In genomic region chr5:65100846-65101678, GRCh38 we compare ENCODE assay signal across 9 cellular contexts.
A peak's percentile ranks its signal among the peaks of the same experiment; 100 is the strongest.
DNase-seq lines count a peak whose midpoint lies in the region; ATAC-seq, FAIRE-seq and TF ChIP-seq lines count a peak whose summit lies in the region.
"Had no signal": no experiment of that assay in that cellular context is flagged by ENCODE, and none has a peak within 500 bp of the region (broad histone marks: within the 10 kb centered on the region; RNA-seq: fewer than 3 reads in every experiment).

No MANE protein-coding gene starts in this region.

- H3K23ac ChIP-seq in H1 (ENCODE audit: insufficient read length): no peak overlapping the region

- peak overlapping the region; percentile 43; the same call in 1 of the 2 replicates for H3K18ac ChIP-seq in H1 (ENCODE audit: extremely low read depth, low read length)

- no peak overlapping the region for H3K27ac ChIP-seq in H1 (ENCODE audit: low read depth, low read length)
- H3K27ac ChIP-seq: suprapubic skin had no signal

- H3K4me2 ChIP-seq in H1 (ENCODE audit: insufficient read depth in 1 of 2, low read depth in 2 of 2, low read length in 2 of 2): no peak overlapping the region

- H2BK12ac ChIP-seq in H1 (ENCODE audit: low read depth, low read length): no peak overlapping the region

- no peak overlapping the region for H3K4me3 ChIP-seq in H1 (ENCODE audit: extremely low read depth in 1 of 4, insufficient read depth in 2 of 4, low read depth in 3 of 4, low read length in 4 of 4)
- H3K4me3 ChIP-seq: suprapubic skin had no signal

- no peak overlapping the region for H3K4ac ChIP-seq in H1 (replicated peaks; ENCODE audit: insufficient read length, low read depth, low read length)

- no peak overlapping the region for H3K9ac ChIP-seq in H1 (replicated peaks in 1 of 4; ENCODE audit: extremely low read depth in 1 of 4, low read depth in 3 of 4, low read length in 3 of 4)

- H3K27me3 Mint-ChIP-seq in mesothelial cell of epicardium (ENCODE audit: low read depth): no peaks in the 10 kb centered on the region

- H3K79me2 ChIP-seq in H1 (ENCODE audit: control insufficient read depth in 1 of 2, insufficient read depth in 2 of 2, low read length in 2 of 2): no peaks in the 10 kb centered on the region

- no peak overlapping the region for H4K5ac ChIP-seq in H1 (ENCODE audit: insufficient read length, low read depth, low read length)

- peak overlapping the region; percentile 83 for H4K91ac ChIP-seq in H1 (replicated peaks; ENCODE audit: insufficient read length, low read length)

- H3K9me3 Mint-ChIP-seq in mesothelial cell of epicardium: no peaks in the 10 kb centered on the region

- H3K27me3 ChIP-seq in H1 (replicated peaks in 1 of 4; ENCODE audit: control insufficient read depth in 3 of 4, extremely low read depth in 1 of 4, insufficient read depth in 3 of 4, low read length in 3 of 4): no peaks in the 10 kb centered on the region
- H3K27me3 ChIP-seq: suprapubic skin had no signal

- H2AFZ ChIP-seq in H1 (ENCODE audit: low read length): peak overlapping the region; percentile 76; the same call in 1 of the 2 replicates

- peak; percentile 86 to 90 for TF ChIP-seq RAD21 in H1 (IDR thresholded peaks at IDR 0.05 in 1 of 2, conservative IDR thresholded peaks at IDR 0.05 in 1 of 2; ENCODE audit: low read depth in 2 of 2, low read length in 2 of 2)

- ATAC-seq in SK-N-SH treated with all-trans-retinoic acid at 6 μM for 48 hours: peak; percentile 92
- no peak for ATAC-seq in GM21381 (IDR thresholded peaks at IDR 0.05; ENCODE audit: unreplicated experiment)
- ATAC-seq in GM19455 (IDR thresholded peaks at IDR 0.05; ENCODE audit: unreplicated experiment): no peak

- H2BK20ac ChIP-seq in H1 (ENCODE audit: low read length): no peak overlapping the region; the same call in 1 of the 2 replicates

- H3K36me3 ChIP-seq in H1 (ENCODE audit: control insufficient read depth in 2 of 4, insufficient read depth in 4 of 4, low read length in 3 of 4): no peaks in the 10 kb centered on the region
- H3K36me3 ChIP-seq: suprapubic skin had no signal

- POLR2A ChIA-PET in H1 (lab: Charles Lee; ENCODE audit: partially characterized antibody): interaction anchor here (0.6 kb wide), 1 partner anchor 343 kb away, joined by 3 read pairs; no protein-coding TSS in a partner anchor

- peak; percentile 35 for DNase-seq in SIG-M5 treated with dmso at 0.1 percent for 504 hours (lab: John Stamatoyannopoulos, UW; ENCODE audit: unreplicated experiment)
- DNase-seq in SIG-M5 (lab: John Stamatoyannopoulos, UW): no peak
- peak; percentile 85 for DNase-seq in LHCN-M2 (ENCODE audit: low read depth)
- peak; percentile 29 to 78 for DNase-seq in H1 (ENCODE audit: low read depth in 1 of 2, low spot score in 2 of 2)
- no peak for DNase-seq in mesothelial cell of epicardium (ENCODE audit: low spot score in 2 of 2, unreplicated experiment in 2 of 2)

- H3K9me3 ChIP-seq in H1 (ENCODE audit: insufficient read depth in 2 of 2, low read depth in 1 of 2, low read length in 1 of 2): no peaks in the 10 kb centered on the region
- H3K9me3 ChIP-seq: suprapubic skin had no signal

- no peak overlapping the region for H2BK15ac ChIP-seq in H1 (ENCODE audit: low read length)

- H2BK120ac ChIP-seq in H1 (replicated peaks; ENCODE audit: low read depth, low read length): no peak overlapping the region

- peaks cover 22% of the 10 kb centered on the region for H3K4me1 Mint-ChIP-seq in mesothelial cell of epicardium

- no peaks in the 10 kb centered on the region for H3K36me3 Mint-ChIP-seq in mesothelial cell of epicardium

- H3K14ac ChIP-seq in H1 (ENCODE audit: insufficient read length): no peak overlapping the region

- H4K20me1 ChIP-seq in H1 (replicated peaks in 1 of 2; ENCODE audit: control insufficient read depth in 1 of 2, insufficient read depth in 2 of 2, low read length in 2 of 2): no peaks in the 10 kb centered on the region

- H3K4me1 ChIP-seq in H1 (replicated peaks in 1 of 4; ENCODE audit: control insufficient read depth in 3 of 4, insufficient read depth in 4 of 4, low read length in 3 of 4): peaks cover 4 to 6% (median 5%) of the 10 kb centered on the region in 4 experiments; a peak in 6 of 7 replicates

- no peak overlapping the region for H2BK5ac ChIP-seq in H1 (ENCODE audit: low read depth, low read length)

- CTCF ChIA-PET in H1 (lab: Charles Lee; ENCODE audit: partially characterized antibody): interaction anchor here (0.6 to 6.8 kb wide), 24 partner anchors 12 to 383 kb away, joined by 3 to 63 read pairs (median 4); partner anchors contain the start of gene ADAMTS6

- no peak overlapping the region for H2AK5ac ChIP-seq in H1 (ENCODE audit: low read depth, low read length)

- H4K8ac ChIP-seq in H1 (ENCODE audit: extremely low read depth, insufficient read depth, low read length): no peak overlapping the region

- 69% methylated on average over 9 of the region's 9 CpGs; no CpG with 5 or more reads in 1 of the 2 experiments for WGBS in H1 (ENCODE audit: extremely low coverage in 1 of 2, insufficient coverage in 1 of 2, insufficient read length in 1 of 2, insufficient replicate concordance in 2 of 2, low coverage in 1 of 2, low lambda C conversion rate in 2 of 2, missing lambda C conversion rate in 1 of 2), 2 experiments

- TF ChIP-seq POLR2A in H1 (IDR thresholded peaks at IDR 0.05; ENCODE audit: control extremely low read depth in 1 of 2, low read depth in 2 of 2, low read length in 2 of 2): no peak

- no peaks in the 10 kb centered on the region for H3K23me2 ChIP-seq in H1 (ENCODE audit: low read depth, low read length)

- H3K56ac ChIP-seq in H1 (replicated peaks; ENCODE audit: insufficient read length, low read depth, low read length): no peak overlapping the region

- no peak overlapping the region for H3K27ac Mint-ChIP-seq in mesothelial cell of epicardium

- TF ChIP-seq CTCF in H1 (IDR thresholded peaks at IDR 0.05; ENCODE audit: control extremely low read depth in 1 of 3, insufficient read depth in 1 of 3, low read depth in 1 of 3, low read length in 3 of 3): peak; percentile 66 to 89 (median 88)
- TF ChIP-seq CTCF in mesothelial cell of epicardium (IDR thresholded peaks at IDR 0.05; ENCODE audit: unreplicated experiment): peak; percentile 35

- FAIRE-seq in H1 (lab: Jason Lieb, UNC): peak; percentile 42

- no peak for TF ChIP-seq EP300 in H1 (IDR thresholded peaks at IDR 0.05; ENCODE audit: borderline replicate concordance in 1 of 2, low read depth in 2 of 2, low read length in 2 of 2)

- no peaks in the 10 kb centered on the region for H3K79me1 ChIP-seq in H1 (ENCODE audit: low read depth, low read length)

- no peak overlapping the region for H3K4me3 Mint-ChIP-seq in mesothelial cell of epicardium

TF ChIP-seq in SK-N-SH treated with all-trans-retinoic acid at 6 μM for 48 hours, 23 proteins besides CTCF, POLR2A, EP300 and RAD21 (continues in another document):
- TF ChIP-seq GLIS3 (CRISPR knock-in tag; IDR thresholded peaks at IDR 0.05) (no peak), TCF4 (CRISPR knock-in tag; IDR thresholded peaks at IDR 0.05; ENCODE audit: borderline replicate concordance) (no peak), RARB (CRISPR knock-in tag; IDR thresholded peaks at IDR 0.05) (no peak), OSR1 (CRISPR knock-in tag; IDR thresholded peaks at IDR 0.05) (no peak), CREB5 (CRISPR knock-in tag; IDR thresholded peaks at IDR 0.05; ENCODE audit: low read depth) (no peak), CSDC2 (CRISPR knock-in tag; IDR thresholded peaks at IDR 0.05) (no peak)

TF ChIP-seq in H1, 55 proteins besides CTCF, POLR2A, EP300 and RAD21:
- 0 out of 2 replicates have a peak, but pooled peaks have one; percentile 33 for TF ChIP-seq TEAD4 (IDR thresholded peaks at IDR 0.05; ENCODE audit: low read depth, low read length)
- TF ChIP-seq ASH2L (IDR thresholded peaks at IDR 0.05; ENCODE audit: low read length): no peak

Comparison
In these comparisons a context has a peak if more than half of its experiments do, and no peak if none do; other contexts are left out.
1. DNase-seq: peak in SIG-M5 treated with dmso at 0.1 percent for 504 hours (single experiment), LHCN-M2 (single experiment) and H1 (2 of 2); none in SIG-M5 (single experiment) and mesothelial cell of epicardium (0 of 2).